1 cellular context compared by ENCODE assay signal in the genomic region with DNA sequence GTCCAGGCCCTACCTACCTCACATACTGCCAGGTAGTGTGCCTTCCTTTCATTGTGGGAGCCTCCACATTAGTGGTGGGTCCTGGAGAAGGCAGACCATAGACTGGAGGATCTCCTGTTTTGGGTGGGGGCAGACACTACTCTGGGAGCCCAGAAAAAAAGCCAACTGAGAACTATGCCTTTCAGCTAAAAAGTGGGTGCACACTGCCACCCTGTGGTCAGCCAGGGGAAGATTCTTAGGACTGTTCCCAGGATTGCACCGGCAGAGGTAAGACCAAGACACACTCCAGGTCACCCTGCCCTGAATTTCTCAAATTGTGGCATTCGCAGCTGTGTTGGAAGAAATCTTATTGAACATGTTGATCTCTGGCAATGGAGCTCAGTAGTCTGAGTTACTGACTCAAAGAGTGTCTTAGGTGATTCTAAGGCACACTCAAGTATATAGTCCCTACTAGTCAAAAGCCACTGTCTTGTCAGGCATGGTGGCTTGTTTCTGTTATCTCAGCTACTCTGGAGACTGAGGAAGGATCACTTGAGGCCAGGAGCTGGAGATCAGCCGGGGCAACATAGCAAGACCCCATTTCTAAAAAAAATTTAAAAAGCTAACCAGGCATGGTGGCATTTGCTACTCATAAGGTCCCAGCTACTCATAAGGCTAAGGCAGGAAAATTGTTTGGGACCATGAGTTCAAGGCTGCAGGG.
TF ChIP-seq lines count a peak whose summit lies in the region.

No MANE protein-coding gene starts in this region.

TF ChIP-seq in HEK293, 187 proteins besides CTCF, POLR2A, EP300 and RAD21 (continued from another document):
- TF ChIP-seq ZNF555 (tag by site-specific recombination; conservative IDR thresholded peaks at IDR 0.05): no peak
- no peak for TF ChIP-seq ZNF585B (tag by site-specific recombination; IDR thresholded peaks at IDR 0.05)
- TF ChIP-seq ZNF394 (tag by site-specific recombination; IDR thresholded peaks at IDR 0.05; ENCODE audit: borderline replicate concordance): peak; percentile 48
- TF ChIP-seq REPIN1 (tag by site-specific recombination; IDR thresholded peaks at IDR 0.05; ENCODE audit: low read depth): no peak
- TF ChIP-seq ZEB2 (tag by site-specific recombination; IDR thresholded peaks at IDR 0.05): 0 out of 2 replicates have a peak, but pooled peaks have one; percentile 13
- TF ChIP-seq, protein P1, sequence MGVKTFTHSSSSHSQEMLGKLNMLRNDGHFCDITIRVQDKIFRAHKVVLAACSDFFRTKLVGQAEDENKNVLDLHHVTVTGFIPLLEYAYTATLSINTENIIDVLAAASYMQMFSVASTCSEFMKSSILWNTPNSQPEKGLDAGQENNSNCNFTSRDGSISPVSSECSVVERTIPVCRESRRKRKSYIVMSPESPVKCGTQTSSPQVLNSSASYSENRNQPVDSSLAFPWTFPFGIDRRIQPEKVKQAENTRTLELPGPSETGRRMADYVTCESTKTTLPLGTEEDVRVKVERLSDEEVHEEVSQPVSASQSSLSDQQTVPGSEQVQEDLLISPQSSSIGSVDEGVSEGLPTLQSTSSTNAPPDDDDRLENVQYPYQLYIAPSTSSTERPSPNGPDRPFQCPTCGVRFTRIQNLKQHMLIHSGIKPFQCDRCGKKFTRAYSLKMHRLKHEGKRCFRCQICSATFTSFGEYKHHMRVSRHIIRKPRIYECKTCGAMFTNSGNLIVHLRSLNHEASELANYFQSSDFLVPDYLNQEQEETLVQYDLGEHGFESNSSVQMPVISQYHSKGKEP (tag by site-specific recombination; IDR thresholded peaks at IDR 0.05): no peak
- TF ChIP-seq ZNF121 (tag by site-specific recombination; IDR thresholded peaks at IDR 0.05): peak; percentile 100
- TF ChIP-seq, protein P2, sequence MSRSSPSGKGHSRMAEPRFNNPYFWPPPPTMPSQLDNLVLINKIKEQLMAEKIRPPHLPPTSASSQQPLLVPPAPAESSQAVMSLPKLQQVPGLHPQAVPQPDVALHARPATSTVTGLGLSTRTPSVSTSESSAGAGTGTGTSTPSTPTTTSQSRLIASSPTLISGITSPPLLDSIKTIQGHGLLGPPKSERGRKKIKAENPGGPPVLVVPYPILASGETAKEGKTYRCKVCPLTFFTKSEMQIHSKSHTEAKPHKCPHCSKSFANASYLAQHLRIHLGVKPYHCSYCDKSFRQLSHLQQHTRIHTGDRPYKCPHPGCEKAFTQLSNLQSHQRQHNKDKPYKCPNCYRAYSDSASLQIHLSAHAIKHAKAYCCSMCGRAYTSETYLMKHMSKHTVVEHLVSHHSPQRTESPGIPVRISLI (tag by site-specific recombination; IDR thresholded peaks at IDR 0.05): peak; percentile 56; the same call in 1 of the 2 replicates
- TF ChIP-seq SCRT1 (tag by site-specific recombination; IDR thresholded peaks at IDR 0.05; ENCODE audit: borderline replicate concordance): no peak
